ENCODE assay signal across 1 cellular context in the genomic region with DNA sequence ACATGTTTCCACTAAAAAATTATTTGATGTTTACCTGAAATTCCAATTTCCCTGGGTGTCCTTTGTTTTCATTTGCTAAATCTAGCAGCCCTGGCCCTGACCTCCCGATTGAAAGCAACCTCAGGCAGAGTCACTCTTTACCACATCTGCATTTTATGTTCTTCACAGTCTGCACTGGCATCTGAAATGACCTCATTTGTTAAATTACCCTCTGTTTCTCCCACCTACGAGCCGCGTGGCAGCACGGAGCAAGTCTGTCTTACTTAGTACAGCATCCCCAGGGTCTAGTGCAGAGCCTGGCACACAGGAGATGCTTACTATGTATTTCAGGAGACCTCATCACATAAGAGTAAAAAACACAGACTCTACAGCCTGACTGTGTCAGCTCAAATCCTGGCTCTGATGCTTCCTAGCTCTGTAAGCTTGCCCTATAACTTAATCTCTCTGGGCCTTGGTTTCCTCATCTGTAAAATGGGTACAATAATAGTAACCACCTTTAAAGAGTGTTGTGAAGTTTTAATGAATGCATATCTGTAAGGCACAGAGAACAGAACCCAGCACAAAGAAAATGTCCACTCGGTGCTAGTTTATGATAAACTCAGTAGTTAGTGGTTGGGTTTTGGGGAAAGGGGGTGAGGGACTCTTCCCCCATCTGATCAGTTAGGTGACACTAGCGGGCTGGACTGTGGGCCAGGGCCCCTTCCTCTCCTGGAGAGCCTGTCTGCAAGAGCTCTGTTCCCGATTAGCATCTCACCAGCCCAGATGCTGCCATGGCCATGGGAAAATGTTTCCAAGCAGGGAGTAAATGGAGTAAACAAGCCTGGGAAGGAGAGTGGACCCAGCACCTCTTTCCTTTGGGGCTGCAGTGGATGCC.
A peak's percentile ranks its signal among the peaks of the same experiment; 100 is the strongest.
TF ChIP-seq lines count a peak whose summit lies in the region.

No MANE protein-coding gene starts in this region.

TF ChIP-seq in HepG2, 621 proteins besides CTCF, POLR2A, EP300 and RAD21 (continued from another document):
- peak; percentile 87; the same call in 1 of the 2 replicates for TF ChIP-seq CHD4 (IDR thresholded peaks at IDR 0.05; ENCODE audit: borderline replicate concordance, low read length)
- TF ChIP-seq, protein P1, sequence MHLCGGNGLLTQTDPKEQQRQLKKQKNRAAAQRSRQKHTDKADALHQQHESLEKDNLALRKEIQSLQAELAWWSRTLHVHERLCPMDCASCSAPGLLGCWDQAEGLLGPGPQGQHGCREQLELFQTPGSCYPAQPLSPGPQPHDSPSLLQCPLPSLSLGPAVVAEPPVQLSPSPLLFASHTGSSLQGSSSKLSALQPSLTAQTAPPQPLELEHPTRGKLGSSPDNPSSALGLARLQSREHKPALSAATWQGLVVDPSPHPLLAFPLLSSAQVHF (CRISPR knock-in tag; IDR thresholded peaks at IDR 0.05): no peak
